Comparison of ENCODE assay signal across 26 cellular contexts in genomic region chr9:76512826-76513225, GRCh38. TPM values are rescaled to one million over a fixed set of nuclear protein-coding genes. Genes with fewer than 3 reads are reported as not detected.
DNase-seq lines count a peak whose midpoint lies in the region; ATAC-seq, FAIRE-seq and TF ChIP-seq lines count a peak whose summit lies in the region.
"Had no signal": no experiment of that assay in that cellular context is flagged by ENCODE, and none has a peak within 500 bp of the region (broad histone marks: within the 10 kb centered on the region; RNA-seq: fewer than 3 reads in every experiment).

No MANE protein-coding gene starts in this region.

- H3K27me3 Mint-ChIP-seq in astrocyte (ENCODE audit: low read depth, unreplicated experiment) = no peaks in the 10 kb centered on the region
- H3K27me3 Mint-ChIP-seq: activated CD8-positive, alpha-beta T cell treated with anti-CD3 and anti-CD28 coated beads for 36 hours; dendritic cell treated with granulocyte-macrophage colony-stimulating factor and Interleukin-4, amounts not matched to agents 40 ng/mL and 50 ng/mL, for 4 days had no signal

- H3K4me2 ChIP-seq in astrocyte (ENCODE audit: low read length) = no peak overlapping the region
- H3K4me2 ChIP-seq: KMS-11 had no signal

- H3K4me3 ChIP-seq in astrocyte (ENCODE audit: insufficient read depth, low read depth, low read length) (no peak overlapping the region), fibroblast of pulmonary artery (replicated peaks; ENCODE audit: low read depth, low read length) (no peak overlapping the region)
- H3K4me3 ChIP-seq: BLaER1 treated with 17β-estradiol and CSF1 and Interleukin-3, amounts not matched to agents 10 nM and 100 nM; body of pancreas; left ventricle myocardium inferior; mucosa of descending colon had no signal

- peaks cover 2% of the 10 kb centered on the region for H3K4me1 ChIP-seq in astrocyte (ENCODE audit: insufficient read depth, low read length)
- H3K4me1 ChIP-seq: body of pancreas, left ventricle myocardium inferior had no signal

- in situ Hi-C loops in GM13977 (cut with MboI; ENCODE audit: low pct_unique_long_range_greater_than_20kb, low sequenced_read_pairs, unreplicated experiment) = no loop called here

- DNase-seq in A172 (ENCODE audit: low spot score) (peak; percentile 69), HK-2 (ENCODE audit: unreplicated experiment) (peak; percentile 27), astrocyte (ENCODE audit: low read depth) (peak; percentile 74), fibroblast of pulmonary artery (ENCODE audit: low read depth) (peak; percentile 57), GM13977 (ENCODE audit: low spot score) (no peak)
- DNase-seq: activated CD8-positive, alpha-beta T cell treated with anti-CD3 and anti-CD28 coated beads for 36 hours; activated naive CD4-positive, alpha-beta T cell treated with anti-CD3 and anti-CD28 coated beads, Interleukin-2, amount 50 U/mL, for 16 hours; activated T-cell treated with anti-CD3 and anti-CD28 coated beads, Interleukin-2, amount 50 U/mL, for 1 hour; body of pancreas; left ventricle myocardium inferior; mucosa of descending colon; NCI-H1105 treated with DMSO at 0.1 percent for 48 hours; NCI-H526 treated with DMSO at 0.1 percent for 48 hours; OCI-M1; SIG-M5; stimulated activated CD4-positive, alpha-beta T cell treated with anti-CD3 and anti-CD28 coated beads, Interleukin-12 subunit alpha, Interleukin-12 subunit beta, amount 100 ng/mL, for 4 hours; stimulated activated CD8-positive, alpha-beta memory T cell treated with anti-CD3 and anti-CD28 coated beads, Interleukin-4, amount 100 ng/mL, for 48 hours had no signal

- H3K27ac ChIP-seq in astrocyte (ENCODE audit: low read depth, low read length) = no peak overlapping the region
- H3K27ac ChIP-seq: BLaER1 treated with 17β-estradiol and CSF1 and Interleukin-3, amounts not matched to agents 10 nM and 100 nM; body of pancreas; KMS-11; left ventricle myocardium inferior had no signal

- H3K36me3 ChIP-seq in astrocyte (ENCODE audit: insufficient read depth, low read length) = no peaks in the 10 kb centered on the region
- H3K36me3 ChIP-seq: BLaER1 treated with 17β-estradiol and CSF1 and Interleukin-3, amounts not matched to agents 10 nM and 100 nM; left ventricle myocardium inferior had no signal

- no peak overlapping the region for H2AFZ ChIP-seq in astrocyte (ENCODE audit: low read depth, low read length)

- H3K36me3 Mint-ChIP-seq in astrocyte (ENCODE audit: low read depth, unreplicated experiment) = no peaks in the 10 kb centered on the region

- no peak for TF ChIP-seq CTCF in astrocyte (IDR thresholded peaks at IDR 0.05; ENCODE audit: insufficient read depth, low read depth, low read length)
- TF ChIP-seq CTCF in fibroblast of pulmonary artery (IDR thresholded peaks at IDR 0.05; ENCODE audit: low read length, missing control alignments) = no peak
- TF ChIP-seq CTCF in GM13977 (IDR thresholded peaks at IDR 0.05; ENCODE audit: extremely low read depth, insufficient read depth, missing control alignments) = no peak

- H3K9ac ChIP-seq in astrocyte (ENCODE audit: low read length) = no peak overlapping the region
- H3K9ac ChIP-seq: BLaER1 treated with 17β-estradiol and CSF1 and Interleukin-3, amounts not matched to agents 10 nM and 100 nM; KMS-11 had no signal

- H3K27me3 ChIP-seq in astrocyte (ENCODE audit: insufficient read depth, low read length) = no peaks in the 10 kb centered on the region
- H3K27me3 ChIP-seq: BLaER1 treated with 17β-estradiol and CSF1 and Interleukin-3, amounts not matched to agents 10 nM and 100 nM; body of pancreas had no signal

- H4K20me1 ChIP-seq in astrocyte (ENCODE audit: insufficient read depth, low read length) = no peaks in the 10 kb centered on the region
- H4K20me1 ChIP-seq: BLaER1 treated with 17β-estradiol and CSF1 and Interleukin-3, amounts not matched to agents 10 nM and 100 nM had no signal

- FAIRE-seq in astrocyte (lab: Jason Lieb, UNC) = no peak
- FAIRE-seq: A204.1, GM12892 had no signal

- H3K79me2 ChIP-seq in astrocyte (ENCODE audit: insufficient read depth, low read length) = no peaks in the 10 kb centered on the region

- H3K9me3 Mint-ChIP-seq in astrocyte (ENCODE audit: unreplicated experiment) = peaks cover 3% of the 10 kb centered on the region
- H3K9me3 Mint-ChIP-seq: activated CD8-positive, alpha-beta T cell treated with anti-CD3 and anti-CD28 coated beads for 36 hours had no signal

- ATAC-seq in HG02623 (IDR thresholded peaks at IDR 0.05; ENCODE audit: unreplicated experiment) = no peak
- no peak for ATAC-seq in GM19452 (IDR thresholded peaks at IDR 0.05; ENCODE audit: unreplicated experiment)
- no peak for ATAC-seq in GM19023 (IDR thresholded peaks at IDR 0.05; ENCODE audit: unreplicated experiment)
- ATAC-seq: activated CD8-positive, alpha-beta T cell treated with anti-CD3 and anti-CD28 coated beads for 36 hours; body of pancreas; mucosa of descending colon; WTC11 had no signal

- H3K4me1 Mint-ChIP-seq in astrocyte (ENCODE audit: low read depth, unreplicated experiment) = peaks cover 18% of the 10 kb centered on the region
- H3K4me1 Mint-ChIP-seq: WTC11 had no signal

- H3K9me3 ChIP-seq in astrocyte (ENCODE audit: insufficient read depth, low read depth, low read length) = no peaks in the 10 kb centered on the region
- H3K9me3 ChIP-seq: body of pancreas, mucosa of descending colon had no signal

- no peak overlapping the region for H3K27ac Mint-ChIP-seq in astrocyte (ENCODE audit: unreplicated experiment)
- H3K27ac Mint-ChIP-seq: activated CD8-positive, alpha-beta T cell treated with anti-CD3 and anti-CD28 coated beads for 36 hours; dendritic cell treated with granulocyte-macrophage colony-stimulating factor and Interleukin-4, amounts not matched to agents 40 ng/mL and 50 ng/mL, for 4 days; WTC11 had no signal

- no peak overlapping the region for H3K4me3 Mint-ChIP-seq in astrocyte (ENCODE audit: unreplicated experiment)
- H3K4me3 Mint-ChIP-seq: activated CD8-positive, alpha-beta T cell treated with anti-CD3 and anti-CD28 coated beads for 36 hours; dendritic cell treated with granulocyte-macrophage colony-stimulating factor and Interleukin-4, amounts not matched to agents 40 ng/mL and 50 ng/mL, for 4 days; WTC11 had no signal

RNA-seq across cellular contexts. Expression of gene GCNT1, which starts 53.8 kb away (rescaled TPM):
- 1.6 and 2.7 TPM in 2 replicates for total RNA-seq in A172 (2014; rRNA removed; shearing (Covaris generic))
- total RNA-seq in astrocyte = 14.7 and 15.9 TPM in 2 replicates
